ENCODE assay signal across 18 cellular contexts in genomic region chr14:35742448-35742847, GRCh38.
DNase-seq lines count a peak whose midpoint lies in the region; ATAC-seq lines count a peak whose summit lies in the region.
"Had no signal": no experiment of that assay in that cellular context is flagged by ENCODE, and none has a peak within 500 bp of the region (broad histone marks: within the 10 kb centered on the region; RNA-seq: fewer than 3 reads in every experiment).

No MANE protein-coding gene starts in this region.

- intact Hi-C loops in activated CD4-positive, alpha-beta T cell treated with anti-CD3 and anti-CD28 coated beads, Interleukin-2, amount 10 ng/mL, durations not matched to agents 24 days and 14 days (cut with micrococcal nuclease), result loop anchor here (1.0 to 5.0 kb wide), 2 partner anchors 53 to 65 kb away; partner anchors contain the start of gene RALGAPA1

- CTCF ChIA-PET in activated CD8-positive, alpha-beta T cell treated with anti-CD3 and anti-CD28 coated beads, Interleukin-2, amount 10 ng/mL, durations not matched to agents 7 days and 5 days (lab: Charles Lee), result no interaction called here

- peaks cover 16% of the 10 kb centered on the region for H3K4me1 Mint-ChIP-seq in activated CD4-positive, alpha-beta T cell treated with anti-CD3 and anti-CD28 coated beads, Interleukin-2, amount 10 ng/mL, durations not matched to agents 24 days and 14 days
- H3K4me1 Mint-ChIP-seq in activated naive CD8-positive, alpha-beta T cell treated with anti-CD3 and anti-CD28 coated beads for 36 hours, result peaks cover 24% of the 10 kb centered on the region
- peaks cover 20% of the 10 kb centered on the region for H3K4me1 Mint-ChIP-seq in activated naive CD8-positive, alpha-beta T cell treated with anti-CD3 and anti-CD28 coated beads, Interleukin-2, amount 50 U/mL, for 24 hours
- H3K4me1 Mint-ChIP-seq in activated CD8-positive, alpha-beta T cell treated with anti-CD3 and anti-CD28 coated beads, Interleukin-2, amount 10 ng/mL, durations not matched to agents 7 days and 5 days (ENCODE audit: low read depth), result peaks cover 25% of the 10 kb centered on the region
- peaks cover 26% of the 10 kb centered on the region for H3K4me1 Mint-ChIP-seq in stimulated activated naive CD8-positive, alpha-beta T cell treated with anti-CD3 and anti-CD28 coated beads, Interleukin-15, amount 100 ng/mL, for 72 hours
- H3K4me1 Mint-ChIP-seq: B cell had no signal

- peak overlapping the region; percentile 61 for H3K27ac Mint-ChIP-seq in activated CD4-positive, alpha-beta T cell treated with anti-CD3 and anti-CD28 coated beads, Interleukin-2, amount 10 ng/mL, durations not matched to agents 24 days and 14 days
- peak overlapping the region; percentile 68 for H3K27ac Mint-ChIP-seq in activated naive CD8-positive, alpha-beta T cell treated with anti-CD3 and anti-CD28 coated beads for 36 hours
- H3K27ac Mint-ChIP-seq in activated naive CD8-positive, alpha-beta T cell treated with anti-CD3 and anti-CD28 coated beads, Interleukin-2, amount 50 U/mL, for 24 hours, result no peak overlapping the region
- peak overlapping the region; percentile 51 for H3K27ac Mint-ChIP-seq in activated CD8-positive, alpha-beta T cell treated with anti-CD3 and anti-CD28 coated beads, Interleukin-2, amount 10 ng/mL, durations not matched to agents 7 days and 5 days
- H3K27ac Mint-ChIP-seq in stimulated activated naive CD8-positive, alpha-beta T cell treated with anti-CD3 and anti-CD28 coated beads, Interleukin-15, amount 100 ng/mL, for 72 hours, result peak overlapping the region; percentile 69 to 87
- H3K27ac Mint-ChIP-seq: B cell; CD8-positive, alpha-beta T cell; IgD-negative memory B cell had no signal

- no peak overlapping the region for H3K4me3 Mint-ChIP-seq in activated CD4-positive, alpha-beta T cell treated with anti-CD3 and anti-CD28 coated beads, Interleukin-2, amount 10 ng/mL, durations not matched to agents 24 days and 14 days
- no peak overlapping the region for H3K4me3 Mint-ChIP-seq in activated naive CD8-positive, alpha-beta T cell treated with anti-CD3 and anti-CD28 coated beads for 36 hours
- no peak overlapping the region for H3K4me3 Mint-ChIP-seq in activated naive CD8-positive, alpha-beta T cell treated with anti-CD3 and anti-CD28 coated beads, Interleukin-2, amount 50 U/mL, for 24 hours
- no peak overlapping the region for H3K4me3 Mint-ChIP-seq in activated CD8-positive, alpha-beta T cell treated with anti-CD3 and anti-CD28 coated beads, Interleukin-2, amount 10 ng/mL, durations not matched to agents 7 days and 5 days
- peak overlapping the region; percentile 40 to 67 for H3K4me3 Mint-ChIP-seq in stimulated activated naive CD8-positive, alpha-beta T cell treated with anti-CD3 and anti-CD28 coated beads, Interleukin-15, amount 100 ng/mL, for 72 hours
- H3K4me3 Mint-ChIP-seq: B cell; CD8-positive, alpha-beta T cell; IgD-negative memory B cell had no signal

- DNase-seq in activated CD4-positive, alpha-beta T cell treated with anti-CD3 and anti-CD28 coated beads, Interleukin-2, amount 10 ng/mL, durations not matched to agents 24 days and 14 days, result no peak
- DNase-seq in activated CD4-positive, alpha-beta T cell treated with anti-CD3 and anti-CD28 coated beads for 1 hour, result no peak
- DNase-seq in activated naive CD8-positive, alpha-beta T cell treated with anti-CD3 and anti-CD28 coated beads for 36 hours, result no peak
- DNase-seq in activated naive CD8-positive, alpha-beta T cell treated with anti-CD3 and anti-CD28 coated beads, Interleukin-2, amount 50 U/mL, for 24 hours, result no peak
- no peak for DNase-seq in activated CD8-positive, alpha-beta T cell treated with anti-CD3 and anti-CD28 coated beads, Interleukin-2, amount 10 ng/mL, durations not matched to agents 7 days and 5 days
- DNase-seq in stimulated activated naive CD8-positive, alpha-beta T cell treated with anti-CD3 and anti-CD28 coated beads, Interleukin-15, amount 100 ng/mL, for 72 hours, result no peak
- DNase-seq in HCEC 1CT, result no peak
- DNase-seq: Caco-2; CD8-positive, alpha-beta T cell; GOT3; MM.1S; NCI-H2029; NCI-H446; NCI-H524 treated with DMSO at 0.1 percent for 48 hours; NCI-H774; PC-3 had no signal

- POLR2A ChIA-PET in activated CD8-positive, alpha-beta T cell treated with anti-CD3 and anti-CD28 coated beads, Interleukin-2, amount 10 ng/mL, durations not matched to agents 7 days and 5 days (lab: Charles Lee), result no interaction called here

- H3K9me3 Mint-ChIP-seq in activated CD4-positive, alpha-beta T cell treated with anti-CD3 and anti-CD28 coated beads, Interleukin-2, amount 10 ng/mL, durations not matched to agents 24 days and 14 days, result no peaks in the 10 kb centered on the region
- H3K9me3 Mint-ChIP-seq in activated naive CD8-positive, alpha-beta T cell treated with anti-CD3 and anti-CD28 coated beads for 36 hours, result no peaks in the 10 kb centered on the region
- no peaks in the 10 kb centered on the region for H3K9me3 Mint-ChIP-seq in activated naive CD8-positive, alpha-beta T cell treated with anti-CD3 and anti-CD28 coated beads, Interleukin-2, amount 50 U/mL, for 24 hours
- H3K9me3 Mint-ChIP-seq in activated CD8-positive, alpha-beta T cell treated with anti-CD3 and anti-CD28 coated beads, Interleukin-2, amount 10 ng/mL, durations not matched to agents 7 days and 5 days (ENCODE audit: insufficient read depth), result no peaks in the 10 kb centered on the region
- H3K9me3 Mint-ChIP-seq in stimulated activated naive CD8-positive, alpha-beta T cell treated with anti-CD3 and anti-CD28 coated beads, Interleukin-15, amount 100 ng/mL, for 72 hours, result no peaks in the 10 kb centered on the region
- H3K9me3 Mint-ChIP-seq: CD8-positive, alpha-beta T cell had no signal

- ATAC-seq in activated naive CD8-positive, alpha-beta T cell treated with anti-CD3 and anti-CD28 coated beads, Interleukin-2, amount 50 U/mL, for 24 hours, result no peak
- peak; percentile 22 for ATAC-seq in activated CD8-positive, alpha-beta T cell treated with anti-CD3 and anti-CD28 coated beads, Interleukin-2, amount 10 ng/mL, durations not matched to agents 7 days and 5 days
- peak; percentile 53 for ATAC-seq in stimulated activated naive CD8-positive, alpha-beta T cell treated with anti-CD3 and anti-CD28 coated beads, Interleukin-15, amount 100 ng/mL, for 72 hours
- ATAC-seq: CD8-positive, alpha-beta T cell; PC-3 had no signal

- no peaks in the 10 kb centered on the region for H3K27me3 Mint-ChIP-seq in activated CD4-positive, alpha-beta T cell treated with anti-CD3 and anti-CD28 coated beads, Interleukin-2, amount 10 ng/mL, durations not matched to agents 24 days and 14 days
- H3K27me3 Mint-ChIP-seq in activated naive CD8-positive, alpha-beta T cell treated with anti-CD3 and anti-CD28 coated beads for 36 hours, result no peaks in the 10 kb centered on the region
- H3K27me3 Mint-ChIP-seq in activated naive CD8-positive, alpha-beta T cell treated with anti-CD3 and anti-CD28 coated beads, Interleukin-2, amount 50 U/mL, for 24 hours, result no peaks in the 10 kb centered on the region
- H3K27me3 Mint-ChIP-seq in activated CD8-positive, alpha-beta T cell treated with anti-CD3 and anti-CD28 coated beads, Interleukin-2, amount 10 ng/mL, durations not matched to agents 7 days and 5 days (ENCODE audit: low read depth), result no peaks in the 10 kb centered on the region
- H3K27me3 Mint-ChIP-seq in stimulated activated naive CD8-positive, alpha-beta T cell treated with anti-CD3 and anti-CD28 coated beads, Interleukin-15, amount 100 ng/mL, for 72 hours, result no peaks in the 10 kb centered on the region
- H3K27me3 Mint-ChIP-seq: B cell, IgD-negative memory B cell had no signal

- peaks cover 30% of the 10 kb centered on the region for H3K36me3 Mint-ChIP-seq in activated CD4-positive, alpha-beta T cell treated with anti-CD3 and anti-CD28 coated beads, Interleukin-2, amount 10 ng/mL, durations not matched to agents 24 days and 14 days (ENCODE audit: low read depth)
- H3K36me3 Mint-ChIP-seq in activated naive CD8-positive, alpha-beta T cell treated with anti-CD3 and anti-CD28 coated beads for 36 hours, result peaks cover 15% of the 10 kb centered on the region
- peaks cover 25% of the 10 kb centered on the region for H3K36me3 Mint-ChIP-seq in activated naive CD8-positive, alpha-beta T cell treated with anti-CD3 and anti-CD28 coated beads, Interleukin-2, amount 50 U/mL, for 24 hours (ENCODE audit: low read depth)
- peaks cover 26% of the 10 kb centered on the region for H3K36me3 Mint-ChIP-seq in activated CD8-positive, alpha-beta T cell treated with anti-CD3 and anti-CD28 coated beads, Interleukin-2, amount 10 ng/mL, durations not matched to agents 7 days and 5 days (ENCODE audit: low read depth)

Comparison
In these comparisons a context has a peak if more than half of its experiments do, and no peak if none do; other contexts are left out.
1. H3K4me3 Mint-ChIP-seq: peak in stimulated activated naive CD8-positive, alpha-beta T cell treated with anti-CD3 and anti-CD28 coated beads, Interleukin-15, amount 100 ng/mL, for 72 hours (2 of 2); none in activated CD4-positive, alpha-beta T cell treated with anti-CD3 and anti-CD28 coated beads, Interleukin-2, amount 10 ng/mL, durations not matched to agents 24 days and 14 days (single experiment), activated naive CD8-positive, alpha-beta T cell treated with anti-CD3 and anti-CD28 coated beads for 36 hours (single experiment), activated naive CD8-positive, alpha-beta T cell treated with anti-CD3 and anti-CD28 coated beads, Interleukin-2, amount 50 U/mL, for 24 hours (single experiment) and activated CD8-positive, alpha-beta T cell treated with anti-CD3 and anti-CD28 coated beads, Interleukin-2, amount 10 ng/mL, durations not matched to agents 7 days and 5 days (single experiment).